In the genomic region with DNA sequence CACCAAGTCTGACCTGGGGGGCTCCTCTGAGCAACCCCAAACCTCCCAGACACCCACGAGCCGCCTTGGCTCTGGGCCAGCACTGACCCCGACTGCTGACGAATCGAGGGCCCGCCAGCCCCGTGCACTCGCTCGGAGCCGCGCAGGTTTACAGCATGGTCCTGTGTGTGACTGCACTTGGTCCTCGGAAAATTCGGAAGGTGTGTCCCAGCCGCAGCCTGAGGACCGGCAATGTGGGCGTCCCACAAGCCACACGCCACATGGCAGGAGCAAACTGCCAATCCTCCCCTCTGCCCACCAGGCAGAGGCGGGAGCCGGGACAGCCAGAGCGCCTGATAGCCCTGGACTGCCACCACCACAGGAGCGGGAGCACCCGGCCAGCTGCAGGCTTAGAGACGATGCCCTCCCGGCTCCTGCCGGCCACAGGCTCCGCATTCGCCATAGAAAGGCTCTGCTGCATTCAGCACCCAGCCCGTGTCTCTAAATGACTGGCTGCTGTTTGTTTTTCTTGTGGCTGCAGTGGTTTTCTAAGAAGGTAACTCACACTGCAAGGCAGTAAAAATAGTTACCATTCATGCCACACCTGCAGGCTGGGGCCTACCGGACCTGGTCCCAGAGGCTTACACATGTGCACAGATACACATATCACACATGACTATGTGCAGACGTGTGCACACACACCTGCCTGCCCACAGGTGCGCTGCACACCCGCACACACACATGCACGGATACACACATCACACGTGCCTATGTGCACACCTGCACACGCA, we compare ENCODE assay signal across 7 cellular contexts.
A peak's percentile ranks its signal among the peaks of the same experiment; 100 is the strongest.
DNase-seq lines count a peak whose midpoint lies in the region; ATAC-seq lines count a peak whose summit lies in the region.
"Not testable (repeated sequence)": the region's sequence is repeated elsewhere in the genome, so short reads cannot be mapped to it uniquely, and the experiment has no call there.

No MANE protein-coding gene starts in this region.

- peak; percentile 18 for DNase-seq in SW480 (ENCODE audit: low spot score)
- DNase-seq in activated T-cell treated with anti-CD3 and anti-CD28 coated beads, Interleukin-2, amount 50 U/mL, for 4 hours; effector memory CD8-positive, alpha-beta T cell: not testable (repeated sequence)
- peak; percentile 19 for DNase-seq in stimulated activated CD4-positive, alpha-beta T cell treated with anti-CD3 and anti-CD28 coated beads, Interleukin-12 subunit alpha, Interleukin-12 subunit beta, amount 100 ng/mL, for 4 hours

- not testable (repeated sequence) for H3K27ac Mint-ChIP-seq in effector memory CD8-positive, alpha-beta T cell

- H3K27me3 Mint-ChIP-seq in activated T-cell treated with anti-CD3 and anti-CD28 coated beads, Interleukin-2, amount 50 U/mL, for 4 hours (ENCODE audit: low read depth); effector memory CD8-positive, alpha-beta T cell: not testable (repeated sequence)

- not testable (repeated sequence) for H3K36me3 Mint-ChIP-seq in activated T-cell treated with anti-CD3 and anti-CD28 coated beads, Interleukin-2, amount 50 U/mL, for 4 hours (ENCODE audit: insufficient read depth); effector memory CD8-positive, alpha-beta T cell (ENCODE audit: insufficient read depth)

- not testable (repeated sequence) for H3K9me3 Mint-ChIP-seq in activated T-cell treated with anti-CD3 and anti-CD28 coated beads, Interleukin-2, amount 50 U/mL, for 4 hours; effector memory CD8-positive, alpha-beta T cell

- H3K4me3 Mint-ChIP-seq in activated T-cell treated with anti-CD3 and anti-CD28 coated beads, Interleukin-2, amount 50 U/mL, for 4 hours; effector memory CD8-positive, alpha-beta T cell: not testable (repeated sequence)

- H3K4me1 Mint-ChIP-seq in activated T-cell treated with anti-CD3 and anti-CD28 coated beads, Interleukin-2, amount 50 U/mL, for 4 hours (ENCODE audit: low read depth): peaks cover 11% of the 10 kb centered on the region
- H3K4me1 Mint-ChIP-seq in effector memory CD8-positive, alpha-beta T cell (ENCODE audit: low read depth in 2 of 2): not testable (repeated sequence)

- ATAC-seq in GM18870 (IDR thresholded peaks at IDR 0.05; ENCODE audit: unreplicated experiment): peak; percentile 56
- peak; percentile 34 for ATAC-seq in HG02571 (IDR thresholded peaks at IDR 0.05; ENCODE audit: unreplicated experiment)
- ATAC-seq in HG03159 (IDR thresholded peaks at IDR 0.05; ENCODE audit: unreplicated experiment): peak; percentile 43
- ATAC-seq in activated T-cell treated with anti-CD3 and anti-CD28 coated beads, Interleukin-2, amount 50 U/mL, for 4 hours: peak; percentile 23 to 29
- peak; percentile 17 for ATAC-seq in effector memory CD8-positive, alpha-beta T cell (replicated peaks)
